Comparison of ENCODE assay signal across 22 cellular contexts in genomic region chr4:155009288-155009687, GRCh38.
"Had no signal": no experiment of that assay in that cellular context is flagged by ENCODE, and none has a peak within 500 bp of the region (broad histone marks: within the 10 kb centered on the region; RNA-seq: fewer than 3 reads in every experiment).

No MANE protein-coding gene starts in this region.

- H3K4me1 Mint-ChIP-seq: activated T-helper 17 cell treated with anti-CD3 and anti-CD28 coated beads, Interleukin-2, amount 50 U/mL, for 72 hours had no signal

- DNase-seq: activated T-cell treated with anti-CD3 and anti-CD28 coated beads, Interleukin-2, amount 50 U/mL, for 24 hours; aorta; brain microvascular endothelial cell; caudate nucleus; dermis blood vessel endothelial cell; effector CD8-positive, alpha-beta T cell; erythroblast; foreskin fibroblast; heart right ventricle; left colon; lower lobe of right lung; naive thymus-derived CD4-positive, alpha-beta T cell; pancreas; psoas muscle; right cardiac atrium; stimulated activated CD4-positive, alpha-beta T cell treated with anti-CD3 and anti-CD28 coated beads, Interleukin-4, amount 100 ng/mL, for 4 hours; stimulated activated naive CD8-positive, alpha-beta T cell treated with anti-CD3 and anti-CD28 coated beads, Interleukin-15, Interleukin-2, amounts not matched to agents 100 U/mL and 50 U/mL, for 24 hours; thyroid gland had no signal

- H3K27me3 ChIP-seq: brain microvascular endothelial cell, heart right ventricle, neutrophil, pancreas, thyroid gland had no signal

- H3K36me3 ChIP-seq: brain microvascular endothelial cell, heart right ventricle, lower lobe of right lung, neutrophil, pancreas, thyroid gland had no signal

- H3K27me3 Mint-ChIP-seq: activated T-cell treated with anti-CD3 and anti-CD28 coated beads, Interleukin-2, amount 50 U/mL, for 24 hours had no signal

- H3K4me1 ChIP-seq: heart right ventricle, lower lobe of right lung, pancreas, psoas muscle, thyroid gland had no signal

- H3K27ac Mint-ChIP-seq: activated naive CD4-positive, alpha-beta T cell treated with anti-CD3 and anti-CD28 coated beads, Interleukin-2, amount 50 U/mL, for 72 hours; activated T-cell treated with anti-CD3 and anti-CD28 coated beads, Interleukin-2, amount 50 U/mL, for 24 hours; activated T-helper 17 cell treated with anti-CD3 and anti-CD28 coated beads, Interleukin-2, amount 50 U/mL, for 72 hours; naive thymus-derived CD4-positive, alpha-beta T cell; WTC11 had no signal

- ATAC-seq: activated naive CD4-positive, alpha-beta T cell treated with anti-CD3 and anti-CD28 coated beads, Interleukin-2, amount 50 U/mL, for 72 hours; activated T-helper 17 cell treated with anti-CD3 and anti-CD28 coated beads, Interleukin-2, amount 50 U/mL, for 72 hours; heart right ventricle; left colon; lower lobe of right lung; naive thymus-derived CD4-positive, alpha-beta T cell; pancreas; psoas muscle; right cardiac atrium; stimulated activated naive CD8-positive, alpha-beta T cell treated with anti-CD3 and anti-CD28 coated beads, Interleukin-15, Interleukin-2, amounts not matched to agents 100 U/mL and 50 U/mL, for 24 hours; WTC11 had no signal

- H3K9me3 Mint-ChIP-seq: activated T-cell treated with anti-CD3 and anti-CD28 coated beads, Interleukin-2, amount 50 U/mL, for 24 hours had no signal

- H3K36me3 Mint-ChIP-seq: naive thymus-derived CD4-positive, alpha-beta T cell; WTC11 had no signal

- H3K4me3 Mint-ChIP-seq: activated T-cell treated with anti-CD3 and anti-CD28 coated beads, Interleukin-2, amount 50 U/mL, for 24 hours; activated T-helper 17 cell treated with anti-CD3 and anti-CD28 coated beads, Interleukin-2, amount 50 U/mL, for 72 hours; naive thymus-derived CD4-positive, alpha-beta T cell; WTC11 had no signal

- H3K27ac ChIP-seq: brain microvascular endothelial cell, heart right ventricle, lower lobe of right lung, neutrophil, pancreas, psoas muscle, thyroid gland had no signal

- H3K4me3 ChIP-seq: heart right ventricle, lower lobe of right lung, pancreas, psoas muscle, thyroid gland had no signal

- H3K9me3 ChIP-seq: lower lobe of right lung, neutrophil, pancreas, psoas muscle, thyroid gland had no signal
